11 cellular contexts compared by ENCODE assay signal in the genomic region with DNA sequence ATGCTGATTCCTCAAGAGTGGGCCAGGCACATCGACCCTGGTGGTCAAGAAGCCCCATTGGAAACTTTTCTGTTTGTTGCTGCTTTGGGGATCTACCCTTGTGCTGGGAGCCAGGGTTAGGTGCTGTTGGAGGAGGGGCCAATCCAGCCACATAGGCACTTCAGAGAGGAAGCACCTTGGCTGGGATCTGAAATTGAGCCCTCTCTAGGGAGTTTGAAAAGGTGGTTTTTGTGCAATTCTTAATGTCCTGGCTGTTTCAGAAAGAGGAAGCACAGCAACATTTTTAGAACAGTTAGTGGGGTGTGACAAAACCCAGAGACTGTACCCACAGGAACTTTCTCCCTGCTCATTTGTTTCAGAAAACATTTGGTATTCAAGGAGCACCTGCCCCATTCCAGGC. TPM values are rescaled to one million over a fixed set of nuclear protein-coding genes. Genes with fewer than 3 reads are reported as not detected.
DNase-seq lines count a peak whose midpoint lies in the region; ATAC-seq lines count a peak whose summit lies in the region.
"Had no signal": no experiment of that assay in that cellular context is flagged by ENCODE, and none has a peak within 500 bp of the region (broad histone marks: within the 10 kb centered on the region; RNA-seq: fewer than 3 reads in every experiment).

No MANE protein-coding gene starts in this region.

- H3K4me3 Mint-ChIP-seq in IgD-negative memory B cell: peak overlapping the region; percentile 23 to 88 (median 60)
- H3K4me3 Mint-ChIP-seq in stimulated activated naive B cell treated with anti-CD40 and anti-IgM and Interleukin-4, amounts not matched to agents 10 μg/mL and 1 μg/mL and 100 μg/mL, for 72 hours: peak overlapping the region; percentile 35 to 73

- H3K9me3 Mint-ChIP-seq in IgD-negative memory B cell: no peaks in the 10 kb centered on the region
- peaks cover 7% of the 10 kb centered on the region in 2 donors for H3K9me3 Mint-ChIP-seq in stimulated activated naive B cell treated with anti-CD40 and anti-IgM and Interleukin-4, amounts not matched to agents 10 μg/mL and 1 μg/mL and 100 μg/mL, for 72 hours

- H3K36me3 Mint-ChIP-seq in IgD-negative memory B cell: no peaks in the 10 kb centered on the region
- H3K36me3 Mint-ChIP-seq in stimulated activated naive B cell treated with anti-CD40 and anti-IgM and Interleukin-4, amounts not matched to agents 10 μg/mL and 1 μg/mL and 100 μg/mL, for 72 hours: peaks cover 0 to 4% of the 10 kb centered on the region in 2 donors

- H3K27me3 Mint-ChIP-seq in IgD-negative memory B cell: no peaks in the 10 kb centered on the region
- H3K27me3 Mint-ChIP-seq in stimulated activated naive B cell treated with anti-CD40 and anti-IgM and Interleukin-4, amounts not matched to agents 10 μg/mL and 1 μg/mL and 100 μg/mL, for 72 hours: no peaks in the 10 kb centered on the region

- H3K27ac Mint-ChIP-seq in IgD-negative memory B cell: peak overlapping the region; percentile 67 to 96 (median 96)
- peak overlapping the region; percentile 96 for H3K27ac Mint-ChIP-seq in stimulated activated naive B cell treated with anti-CD40 and anti-IgM and Interleukin-4, amounts not matched to agents 10 μg/mL and 1 μg/mL and 100 μg/mL, for 72 hours

- H3K4me1 Mint-ChIP-seq in IgD-negative memory B cell: peaks cover 63 to 74% (median 69%) of the 10 kb centered on the region in 3 donors
- peaks cover 61 to 89% of the 10 kb centered on the region in 2 donors for H3K4me1 Mint-ChIP-seq in stimulated activated naive B cell treated with anti-CD40 and anti-IgM and Interleukin-4, amounts not matched to agents 10 μg/mL and 1 μg/mL and 100 μg/mL, for 72 hours

- no peak for DNase-seq in activated CD4-positive, CD25-positive, alpha-beta regulatory T cell (lab: John Stamatoyannopoulos, UW)
- peak; percentile 78 for DNase-seq in stimulated activated naive B cell treated with anti-CD40 and anti-IgM and Interleukin-4, amounts not matched to agents 10 μg/mL and 1 μg/mL and 100 μg/mL, for 72 hours
- DNase-seq in SK-N-DZ (ENCODE audit: low spot score): no peak
- DNase-seq in activated CD4-positive, alpha-beta T cell treated with anti-CD3 and anti-CD28 coated beads for 4 hours: no peak
- no peak for DNase-seq in LoVo (ENCODE audit: low spot score)
- DNase-seq: NCI-H187; stimulated activated CD4-positive, alpha-beta T cell treated with anti-CD3 and anti-CD28 coated beads, Interleukin-15, amount 100 ng/mL, for 24 hours; trophoblast cell had no signal

- peak; percentile 25 to 38 for ATAC-seq in activated CD4-positive, CD25-positive, alpha-beta regulatory T cell treated with anti-CD3 and anti-CD28 coated beads, Interleukin-2, amount 50 U/mL, for 24 hours
- peak; percentile 70 for ATAC-seq in HG02763 (IDR thresholded peaks at IDR 0.05; ENCODE audit: unreplicated experiment)
- peak; percentile 84 for ATAC-seq in stimulated activated naive B cell treated with anti-CD40 and anti-IgM and Interleukin-4, amounts not matched to agents 10 μg/mL and 1 μg/mL and 100 μg/mL, for 72 hours (replicated peaks)

RNA-seq across cellular contexts. Expression of a gene that starts 17.2 kb away (rescaled TPM):
- polyA plus RNA-seq in IgD-negative memory B cell: 31.5 TPM
- 17.0 and 30.1 TPM in 2 replicates for polyA plus RNA-seq in SK-N-DZ (2014; cell fraction: cytosol; rRNA removed)
- 11.1 and 15.9 TPM in 2 replicates for polyA plus RNA-seq in SK-N-DZ (2014; cell fraction: nucleus; rRNA removed)

Comparison
In these comparisons a context has a peak if more than half of its experiments do, and no peak if none do; other contexts are left out.
1. ATAC-seq: peak in every context shown above with its lines; median percentile 84 in stimulated activated naive B cell treated with anti-CD40 and anti-IgM and Interleukin-4, amounts not matched to agents 10 μg/mL and 1 μg/mL and 100 μg/mL, for 72 hours; 70 in HG02763; 32 in activated CD4-positive, CD25-positive, alpha-beta regulatory T cell treated with anti-CD3 and anti-CD28 coated beads, Interleukin-2, amount 50 U/mL, for 24 hours.